8 cellular contexts compared by ENCODE assay signal in the genomic region with DNA sequence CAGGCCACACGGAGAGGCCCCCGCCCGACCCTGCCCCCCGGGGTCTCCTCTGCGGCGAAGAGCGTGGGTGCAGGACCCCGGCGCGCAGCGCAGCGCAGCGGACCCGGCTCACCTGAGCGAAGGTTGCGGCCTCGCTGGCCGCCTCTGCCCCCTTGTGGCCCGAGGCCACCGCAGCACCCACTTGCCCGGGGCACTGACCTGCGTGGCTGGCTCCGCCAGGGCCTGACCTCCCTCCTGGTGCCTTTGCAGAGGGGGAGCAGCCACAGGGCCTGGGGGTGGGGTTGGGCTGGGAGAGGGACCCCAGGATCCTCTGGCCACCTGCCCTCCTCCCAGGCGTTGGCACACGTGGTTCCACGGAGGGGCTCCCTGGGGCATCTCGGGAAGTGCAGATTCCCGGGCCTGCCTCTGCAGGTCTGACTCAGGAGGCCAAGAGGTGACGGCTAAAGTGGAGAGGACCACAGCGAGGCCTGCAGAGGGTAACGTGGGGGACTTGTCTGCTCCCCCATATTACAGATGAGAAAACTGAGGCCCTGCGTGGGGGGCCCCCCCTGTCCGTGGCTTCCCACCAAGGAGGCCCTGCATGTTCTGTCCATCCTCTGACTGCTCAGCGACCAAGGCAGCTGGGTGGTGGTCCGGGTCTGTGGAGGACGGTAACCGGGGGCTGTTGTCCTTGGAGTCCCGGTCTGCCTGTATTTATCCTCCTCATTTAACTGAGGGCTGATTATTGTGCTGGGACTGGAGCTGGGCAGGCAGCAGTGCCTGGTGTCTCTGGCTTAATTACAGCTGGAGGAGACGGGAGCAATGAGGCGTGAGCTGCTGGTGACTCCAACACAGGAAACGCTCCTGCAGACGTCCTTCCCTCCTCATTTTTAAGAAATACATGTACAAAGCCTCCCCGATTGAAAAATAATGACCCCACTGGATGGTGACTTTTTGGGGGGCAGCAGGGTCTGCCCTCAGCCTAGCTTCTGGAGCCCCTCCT.
DNase-seq lines count a peak whose midpoint lies in the region; ATAC-seq and TF ChIP-seq lines count a peak whose summit lies in the region.

No MANE protein-coding gene starts in this region.

- peaks cover 5% of the 10 kb centered on the region for H3K4me1 Mint-ChIP-seq in activated CD4-positive, alpha-beta memory T cell treated with anti-CD3 and anti-CD28 coated beads for 36 hours (ENCODE audit: low read depth)
- no peaks in the 10 kb centered on the region for H3K4me1 Mint-ChIP-seq in osteocyte (ENCODE audit: unreplicated experiment)

- CTCF ChIA-PET in activated CD4-positive, alpha-beta memory T cell treated with anti-CD3 and anti-CD28 coated beads for 36 hours (lab: Charles Lee): interaction anchor here (1.0 to 8.7 kb wide), 8 partner anchors 9 to 1027 kb away, joined by 3 to 154 read pairs (median 5); no protein-coding TSS in a partner anchor

- POLR2A ChIA-PET in activated CD4-positive, alpha-beta memory T cell treated with anti-CD3 and anti-CD28 coated beads for 36 hours (lab: Charles Lee): no interaction called here

- peaks cover 13% of the 10 kb centered on the region for H3K27me3 Mint-ChIP-seq in activated CD4-positive, alpha-beta memory T cell treated with anti-CD3 and anti-CD28 coated beads for 36 hours
- peaks cover 18% of the 10 kb centered on the region for H3K27me3 Mint-ChIP-seq in osteocyte (ENCODE audit: unreplicated experiment)

- H3K9me3 Mint-ChIP-seq in activated CD4-positive, alpha-beta memory T cell treated with anti-CD3 and anti-CD28 coated beads for 36 hours: no peaks in the 10 kb centered on the region
- H3K9me3 Mint-ChIP-seq in osteocyte (ENCODE audit: unreplicated experiment): no peaks in the 10 kb centered on the region

- intact Hi-C loops in activated CD4-positive, alpha-beta memory T cell treated with anti-CD3 and anti-CD28 coated beads for 36 hours (cut with micrococcal nuclease): no loop called here

- peak; percentile 80 for TF ChIP-seq CTCF in GM12872 (IDR thresholded peaks at IDR 0.05; ENCODE audit: insufficient read depth, low read depth, low read length)
- peak; percentile 57 for TF ChIP-seq CTCF in osteocyte (IDR thresholded peaks at IDR 0.05)

- no peak overlapping the region for H3K27ac Mint-ChIP-seq in activated CD4-positive, alpha-beta memory T cell treated with anti-CD3 and anti-CD28 coated beads for 36 hours
- H3K27ac Mint-ChIP-seq in osteocyte (ENCODE audit: unreplicated experiment): no peak overlapping the region

- peak; percentile 39 for ATAC-seq in esophagus mucosa
- ATAC-seq in HG03460 (IDR thresholded peaks at IDR 0.05; ENCODE audit: unreplicated experiment): no peak
- no peak for ATAC-seq in HG03097 (IDR thresholded peaks at IDR 0.05; ENCODE audit: low FRiP score, unreplicated experiment)

- DNase-seq in M059J (ENCODE audit: low read depth) (peak; percentile 43), osteocyte (ENCODE audit: extremely low spot score, unreplicated experiment) (no peak), anterior cingulate cortex (lab: John Stamatoyannopoulos, UW) (no peak)
- peak; percentile 52 for DNase-seq in activated CD4-positive, alpha-beta memory T cell treated with anti-CD3 and anti-CD28 coated beads for 36 hours

- H3K36me3 Mint-ChIP-seq in activated CD4-positive, alpha-beta memory T cell treated with anti-CD3 and anti-CD28 coated beads for 36 hours: no peaks in the 10 kb centered on the region
- H3K36me3 Mint-ChIP-seq in osteocyte (ENCODE audit: unreplicated experiment): no peaks in the 10 kb centered on the region

- H3K4me3 Mint-ChIP-seq in activated CD4-positive, alpha-beta memory T cell treated with anti-CD3 and anti-CD28 coated beads for 36 hours: no peak overlapping the region
- H3K4me3 Mint-ChIP-seq in osteocyte (ENCODE audit: unreplicated experiment): no peak overlapping the region

Comparison
In these comparisons a context has a peak if more than half of its experiments do, and no peak if none do; other contexts are left out.
1. DNase-seq: peak in M059J (single experiment) and activated CD4-positive, alpha-beta memory T cell treated with anti-CD3 and anti-CD28 coated beads for 36 hours (single experiment); none in osteocyte (single experiment) and anterior cingulate cortex (0 of 58).